12 cellular contexts compared by ENCODE assay signal in genomic region chr16:67185866-67186134, GRCh38. TPM values are rescaled to one million over a fixed set of nuclear protein-coding genes. Genes with fewer than 3 reads are reported as not detected.
A peak's percentile ranks its signal among the peaks of the same experiment; 100 is the strongest.
DNase-seq lines count a peak whose midpoint lies in the region; TF ChIP-seq lines count a peak whose summit lies in the region.
"Had no signal": no experiment of that assay in that cellular context is flagged by ENCODE, and none has a peak within 500 bp of the region (broad histone marks: within the 10 kb centered on the region; RNA-seq: fewer than 3 reads in every experiment).

No MANE protein-coding gene starts in this region.

- H3K4me1 ChIP-seq in MM.1S (ENCODE audit: low read length), result peaks cover 16% of the 10 kb centered on the region
- peaks cover 65% of the 10 kb centered on the region for H3K4me1 ChIP-seq in skeletal muscle satellite cell (ENCODE audit: control insufficient read depth, insufficient read depth, low read length)

- H3K27me3 Mint-ChIP-seq in activated CD4-positive, alpha-beta T cell treated with anti-CD3 and anti-CD28 coated beads, Interleukin-2, amount 10 ng/mL, durations not matched to agents 7 days and 5 days, result peaks cover 7% of the 10 kb centered on the region

- H3K4me3 Mint-ChIP-seq in activated CD4-positive, alpha-beta T cell treated with anti-CD3 and anti-CD28 coated beads, Interleukin-2, amount 10 ng/mL, durations not matched to agents 7 days and 5 days, result peak overlapping the region; percentile 79

- no peaks in the 10 kb centered on the region for H3K36me3 Mint-ChIP-seq in activated CD4-positive, alpha-beta T cell treated with anti-CD3 and anti-CD28 coated beads, Interleukin-2, amount 10 ng/mL, durations not matched to agents 7 days and 5 days (ENCODE audit: low read depth)

- H2AFZ ChIP-seq in MM.1S (ENCODE audit: low read length), result no peak overlapping the region

- CTCF ChIA-PET in activated CD4-positive, alpha-beta T cell treated with anti-CD3 and anti-CD28 coated beads, Interleukin-2, amount 10 ng/mL, durations not matched to agents 7 days and 5 days (lab: Charles Lee), result interaction anchor here (0.6 to 5.7 kb wide), 25 partner anchors 10 to 303 kb away, joined by 3 to 30 read pairs (median 4); partner anchors contain the start of genes NOL3 and TMEM208

- no peak for TF ChIP-seq CTCF in MM.1S (IDR thresholded peaks at IDR 0.05; ENCODE audit: low read length)
- no peak for TF ChIP-seq CTCF in fibroblast of the aortic adventitia (IDR thresholded peaks at IDR 0.05; ENCODE audit: insufficient read depth, low read length)

- no peak overlapping the region for H3K27ac ChIP-seq in MM.1S (ENCODE audit: low read length)

- POLR2A ChIA-PET in activated CD4-positive, alpha-beta T cell treated with anti-CD3 and anti-CD28 coated beads, Interleukin-2, amount 10 ng/mL, durations not matched to agents 7 days and 5 days (lab: Charles Lee), result no interaction called here

- H3K9me3 Mint-ChIP-seq in activated CD4-positive, alpha-beta T cell treated with anti-CD3 and anti-CD28 coated beads, Interleukin-2, amount 10 ng/mL, durations not matched to agents 7 days and 5 days, result no peaks in the 10 kb centered on the region
- H3K9me3 Mint-ChIP-seq: activated T-cell treated with anti-CD3 and anti-CD28 coated beads, Interleukin-2, amount 50 U/mL, for 24 hours had no signal

- H3K9ac ChIP-seq in MM.1S (ENCODE audit: low read length), result no peak overlapping the region
- H3K9ac ChIP-seq in skeletal muscle satellite cell (ENCODE audit: low read depth, low read length), result no peak overlapping the region

- H3K27ac Mint-ChIP-seq in activated CD4-positive, alpha-beta T cell treated with anti-CD3 and anti-CD28 coated beads, Interleukin-2, amount 10 ng/mL, durations not matched to agents 7 days and 5 days, result no peak overlapping the region
- H3K27ac Mint-ChIP-seq: activated T-cell treated with anti-CD3 and anti-CD28 coated beads, Interleukin-2, amount 50 U/mL, for 24 hours had no signal

- H3K79me2 ChIP-seq in MM.1S (ENCODE audit: low read length), result peaks cover 16% of the 10 kb centered on the region

- H3K27me3 ChIP-seq in MM.1S (replicated peaks; ENCODE audit: insufficient read depth, low read length), result peaks cover 13% of the 10 kb centered on the region
- H3K27me3 ChIP-seq in skeletal muscle satellite cell (ENCODE audit: control insufficient read depth, insufficient read depth, low read length), result no peaks in the 10 kb centered on the region
- H3K27me3 ChIP-seq: gastroesophageal sphincter had no signal

- H3K4me3 ChIP-seq in MM.1S (ENCODE audit: low read length) (no peak overlapping the region), fibroblast of the aortic adventitia (ENCODE audit: low read depth, low read length) (peak overlapping the region; percentile 34), skeletal muscle satellite cell (ENCODE audit: low read length) (peak overlapping the region; percentile 23)

- H4K20me1 ChIP-seq in MM.1S (ENCODE audit: insufficient read depth, low read length), result no peaks in the 10 kb centered on the region

- H3K4me2 ChIP-seq in MM.1S (ENCODE audit: low read depth, low read length) (peak overlapping the region; percentile 87; the same call in 1 of the 2 replicates), skeletal muscle satellite cell (ENCODE audit: low read length) (peak overlapping the region; percentile 64)

- no peaks in the 10 kb centered on the region for H3K9me3 ChIP-seq in MM.1S (replicated peaks; ENCODE audit: insufficient read depth, low read length)
- H3K9me3 ChIP-seq in skeletal muscle satellite cell (replicated peaks; ENCODE audit: low read length), result no peaks in the 10 kb centered on the region
- H3K9me3 ChIP-seq: gastroesophageal sphincter had no signal

- H3F3A ChIP-seq in MM.1S (ENCODE audit: insufficient read depth, low read length), result peaks cover 9% of the 10 kb centered on the region; the same call in 1 of the 2 replicates

- no peak for DNase-seq in activated CD4-positive, alpha-beta T cell treated with anti-CD3 and anti-CD28 coated beads, Interleukin-2, amount 10 ng/mL, durations not matched to agents 7 days and 5 days
- no peak for DNase-seq in activated CD4-positive, alpha-beta T cell treated with anti-CD3 and anti-CD28 coated beads for 4 hours
- DNase-seq in MM.1S (no peak), fibroblast of the aortic adventitia (ENCODE audit: low read depth) (no peak), NCI-H524 (lab: John Stamatoyannopoulos, UW) (no peak)
- DNase-seq in activated CD4-positive, alpha-beta T cell treated with anti-CD3 and anti-CD28 coated beads, Interleukin-2, amount 50 U/mL, for 48 hours, result no peak
- no peak for DNase-seq in stimulated activated naive CD4-positive, alpha-beta T cell treated with Interleukin-2 at 50 U/mL for 16 hours (lab: John Stamatoyannopoulos, UW)
- DNase-seq: NCI-H1048 had no signal

- H3K4me1 Mint-ChIP-seq in activated CD4-positive, alpha-beta T cell treated with anti-CD3 and anti-CD28 coated beads, Interleukin-2, amount 10 ng/mL, durations not matched to agents 7 days and 5 days, result peaks cover 17% of the 10 kb centered on the region

- H3K36me3 ChIP-seq in MM.1S (replicated peaks; ENCODE audit: insufficient read depth, low read length) (no peaks in the 10 kb centered on the region), skeletal muscle satellite cell (ENCODE audit: insufficient read depth, low read length) (peaks cover 2% of the 10 kb centered on the region)
- H3K36me3 ChIP-seq: gastroesophageal sphincter had no signal

- no peaks in the 10 kb centered on the region for H3K9me2 ChIP-seq in MM.1S (replicated peaks; ENCODE audit: insufficient read depth, low read length)

RNA-seq across cellular contexts. Expression of gene MATCAP1, which starts 2.0 kb away (rescaled TPM):
- 10 to 100 TPM; 47.5 to 51.4 TPM for total RNA-seq in activated CD4-positive, alpha-beta T cell treated with anti-CD3 and anti-CD28 coated beads, Interleukin-2, amount 10 ng/mL, durations not matched to agents 7 days and 5 days
- total RNA-seq in fibroblast of the aortic adventitia (ENCODE audit: low replicate concordance), result 8.6 and 9.9 TPM in 2 replicates
- 10.6 and 14.9 TPM in 2 replicates for total RNA-seq in skeletal muscle satellite cell (2012; rRNA removed)

RNA-seq across cellular contexts. Expression of gene EXOC3L1, which starts 4.1 kb away (rescaled TPM):
- total RNA-seq in activated CD4-positive, alpha-beta T cell treated with anti-CD3 and anti-CD28 coated beads, Interleukin-2, amount 10 ng/mL, durations not matched to agents 7 days and 5 days, result not detected
- 0.98 TPM in 1 of 2 replicates, not detected in the other for total RNA-seq in fibroblast of the aortic adventitia (ENCODE audit: low replicate concordance)
- total RNA-seq in skeletal muscle satellite cell (2012; rRNA removed), result not detected in 2 replicates
- total RNA-seq: OCI-LY7 had no signal

RNA-seq across cellular contexts. Expression of gene E2F4, which starts 6.2 kb away (rescaled TPM):
- 100 to 1,000 TPM; 114 to 120 TPM for total RNA-seq in activated CD4-positive, alpha-beta T cell treated with anti-CD3 and anti-CD28 coated beads, Interleukin-2, amount 10 ng/mL, durations not matched to agents 7 days and 5 days
- total RNA-seq in fibroblast of the aortic adventitia (ENCODE audit: low replicate concordance), result 31.9 and 47.5 TPM in 2 replicates
- 77.6 and 88.0 TPM in 2 replicates for total RNA-seq in skeletal muscle satellite cell (2012; rRNA removed)

RNA-seq across cellular contexts. Expression of gene ELMO3, which starts 13.1 kb away (rescaled TPM):
- 1 to 10 TPM; 6.2 to 6.3 TPM for total RNA-seq in activated CD4-positive, alpha-beta T cell treated with anti-CD3 and anti-CD28 coated beads, Interleukin-2, amount 10 ng/mL, durations not matched to agents 7 days and 5 days
- total RNA-seq in fibroblast of the aortic adventitia (ENCODE audit: low replicate concordance), result 0.09 and 0.33 TPM in 2 replicates
- total RNA-seq in skeletal muscle satellite cell (2012; rRNA removed), result 0.25 and 0.44 TPM in 2 replicates

RNA-seq across cellular contexts. Expression of gene NOL3, which starts 15.5 kb away (rescaled TPM):
- total RNA-seq in activated CD4-positive, alpha-beta T cell treated with anti-CD3 and anti-CD28 coated beads, Interleukin-2, amount 10 ng/mL, durations not matched to agents 7 days and 5 days, result 10 to 100 TPM in 1 of 2 experiments, 1 to 10 TPM in 1; 8.9 to 13.3 TPM
- total RNA-seq in fibroblast of the aortic adventitia (ENCODE audit: low replicate concordance), result 10.1 and 27.1 TPM in 2 replicates
- total RNA-seq in skeletal muscle satellite cell (2012; rRNA removed), result 17.3 and 24.3 TPM in 2 replicates
